Comparison of ENCODE assay signal across 8 cellular contexts in genomic region chr16:25106567-25107465, GRCh38. TPM values are rescaled to one million over a fixed set of nuclear protein-coding genes. Genes with fewer than 3 reads are reported as not detected.
A peak's percentile ranks its signal among the peaks of the same experiment; 100 is the strongest.
DNase-seq lines count a peak whose midpoint lies in the region; TF ChIP-seq lines count a peak whose summit lies in the region.

No MANE protein-coding gene starts in this region.

- H3K36me3 ChIP-seq in mesodermal cell (ENCODE audit: control insufficient read depth, insufficient read depth, low read length): no peaks in the 10 kb centered on the region

- DNase-seq in Ammon's horn (ENCODE audit: low spot score) (peak; percentile 96), HL-60 (ENCODE audit: low read depth in 1 of 2, low spot score in 1 of 2) (peak; percentile 71 to 77), NOMO-1 treated with DMSO at 0.1 percent for 48 hours (lab: John Stamatoyannopoulos, UW; ENCODE audit: unreplicated experiment) (peak; percentile 80), endothelial cell (ENCODE audit: low spot score) (peak; percentile 93)
- peak; percentile 93 for DNase-seq in activated CD8-positive, alpha-beta memory T cell treated with anti-CD3 and anti-CD28 coated beads, Interleukin-2, amount 50 U/mL, for 48 hours
- peak; percentile 59 for DNase-seq in stimulated activated CD8-positive, alpha-beta memory T cell treated with anti-CD3 and anti-CD28 coated beads, Interleukin-12 subunit alpha, Interleukin-12 subunit beta, amount 100 ng/mL, for 4 hours (ENCODE audit: low read depth)

- H3K4me3 ChIP-seq in HL-60 (replicated peaks; ENCODE audit: insufficient read depth, low read length) (peak overlapping the region; percentile 83), mesodermal cell (ENCODE audit: extremely low read depth, insufficient read depth, low read length, poor library complexity, severe bottlenecking) (peak overlapping the region; percentile 69)

- no peak for TF ChIP-seq CTCF in HL-60 (IDR thresholded peaks at IDR 0.05; ENCODE audit: insufficient read depth, low read length)
- no peak for TF ChIP-seq CTCF in endothelial cell (IDR thresholded peaks at IDR 0.05; ENCODE audit: unreplicated experiment)

- peaks cover 14% of the 10 kb centered on the region for H3K4me1 ChIP-seq in mesodermal cell (ENCODE audit: control insufficient read depth, insufficient read depth, low read length, poor library complexity, severe bottlenecking)

- H3K27ac Mint-ChIP-seq in endothelial cell (ENCODE audit: unreplicated experiment): peak overlapping the region; percentile 80

- peaks cover 18% of the 10 kb centered on the region for H3K4me1 Mint-ChIP-seq in endothelial cell (ENCODE audit: unreplicated experiment)

- H3K27ac ChIP-seq in HL-60 (replicated peaks): peak overlapping the region; percentile 58
- no peak overlapping the region for H3K27ac ChIP-seq in mesodermal cell (ENCODE audit: low read depth, low read length, severe bottlenecking)

- no peaks in the 10 kb centered on the region for H3K9me3 ChIP-seq in mesodermal cell (ENCODE audit: control insufficient read depth, low read length)

- peak; percentile 79 for TF ChIP-seq POLR2A in GM19193 (IDR thresholded peaks at IDR 0.05; ENCODE audit: extremely low read depth, insufficient read depth, insufficient read length)

- peak overlapping the region; percentile 94 for H3K4me3 Mint-ChIP-seq in endothelial cell (ENCODE audit: unreplicated experiment)

- no peaks in the 10 kb centered on the region for H3K9me3 Mint-ChIP-seq in endothelial cell (ENCODE audit: unreplicated experiment)

- no peaks in the 10 kb centered on the region for H3K36me3 Mint-ChIP-seq in endothelial cell (ENCODE audit: low read depth, unreplicated experiment)

- 0% methylated on average over 48 to 60 of the region's 63 CpGs for WGBS in mesodermal cell (ENCODE audit: insufficient coverage in 2 of 2), 2 experiments

- H3K27me3 Mint-ChIP-seq in endothelial cell (ENCODE audit: unreplicated experiment): peaks cover 4% of the 10 kb centered on the region

- H3K27me3 ChIP-seq in HL-60 (ENCODE audit: insufficient read depth, poor library complexity, severe bottlenecking): no peaks in the 10 kb centered on the region

RNA-seq across cellular contexts. Expression of gene LCMT1, which starts 4.7 kb away (rescaled TPM):
- total RNA-seq in endothelial cell (ENCODE audit: unreplicated experiment): 59.3 TPM
- 47.3 TPM for polyA plus RNA-seq in mesodermal cell (2013, experiment 1 of 2)
- 47.3 TPM for polyA plus RNA-seq in mesodermal cell (2013, experiment 2 of 2)
